In genomic region chr16:85316321-85316919, GRCh38 we compare ENCODE assay signal across 8 cellular contexts.
A peak's percentile ranks its signal among the peaks of the same experiment; 100 is the strongest.
DNase-seq lines count a peak whose midpoint lies in the region; ATAC-seq and TF ChIP-seq lines count a peak whose summit lies in the region.

No MANE protein-coding gene starts in this region.

- 10% methylated on average over 10 of the region's 19 CpGs for WGBS in right lobe of liver (ENCODE audit: insufficient coverage, low coverage, low lambda C conversion rate, missing lambda C conversion rate)
- WGBS in stomach, 5 donors: 36 to 46% (median 40%) methylated on average over 14 to 19 of the region's 19 CpGs

- H3K27ac ChIP-seq in right lobe of liver (no peak overlapping the region), stomach (no peak overlapping the region)

- H3K27me3 Mint-ChIP-seq in T-helper 17 cell: peaks cover 10% of the 10 kb centered on the region

- H3K27ac Mint-ChIP-seq in T-helper 17 cell: no peak overlapping the region

- peaks cover 5% of the 10 kb centered on the region for H3K4me1 Mint-ChIP-seq in T-helper 17 cell

- no peak overlapping the region for H3K4me3 ChIP-seq in choroid plexus epithelial cell (ENCODE audit: low read depth, low read length)
- no peak overlapping the region for H3K4me3 ChIP-seq in right lobe of liver
- no peak overlapping the region for H3K4me3 ChIP-seq in stomach

- no peaks in the 10 kb centered on the region for H3K27me3 ChIP-seq in right lobe of liver
- no peaks in the 10 kb centered on the region for H3K27me3 ChIP-seq in stomach

- DNase-seq in NCI-H2029 (lab: John Stamatoyannopoulos, UW): peak; percentile 30
- no peak for DNase-seq in NCI-H2029 treated with DMSO at 0.1 percent for 48 hours (lab: John Stamatoyannopoulos, UW)
- peak; percentile 38 for DNase-seq in LoVo (ENCODE audit: low spot score)
- DNase-seq in T-helper 17 cell: no peak
- peak; percentile 76 for DNase-seq in choroid plexus epithelial cell (ENCODE audit: low read depth)
- peak; percentile 77 to 83 (median 82) for DNase-seq in right lobe of liver
- peak; percentile 76 for DNase-seq in stomach

- TF ChIP-seq CTCF in choroid plexus epithelial cell (conservative IDR thresholded peaks at IDR 0.05; ENCODE audit: low read depth, low read length) (peak; percentile 92), right lobe of liver (IDR thresholded peaks at IDR 0.05) (peak; percentile 88 to 98 (median 92)), stomach (IDR thresholded peaks at IDR 0.05) (peak in 5 of 7 experiments; percentile 76 to 88 (median 80))

- no peak overlapping the region for H3K4me3 Mint-ChIP-seq in T-helper 17 cell

- TF ChIP-seq EP300 in stomach (IDR thresholded peaks at IDR 0.05): no peak

- H3K4me1 ChIP-seq in right lobe of liver: peaks cover 0 to 4% (median 2%) of the 10 kb centered on the region in 4 donors
- H3K4me1 ChIP-seq in stomach: peaks cover 14 to 57% (median 46%) of the 10 kb centered on the region in 4 donors

- ATAC-seq in T-helper 17 cell (peak; percentile 64), right lobe of liver (peak; percentile 92 to 97 (median 93)), GM21367 (IDR thresholded peaks at IDR 0.05; ENCODE audit: unreplicated experiment) (no peak)

- no peaks in the 10 kb centered on the region for H3K36me3 ChIP-seq in right lobe of liver
- H3K36me3 ChIP-seq in stomach: no peaks in the 10 kb centered on the region

- H3K36me3 Mint-ChIP-seq in T-helper 17 cell (ENCODE audit: low read depth): no peaks in the 10 kb centered on the region

- intact Hi-C loops in right lobe of liver (cut with DNase I) (no loop called here), stomach (cut with DNase I; ENCODE audit: low total_unique reads) (no loop called here)

- no peaks in the 10 kb centered on the region for H3K9me3 ChIP-seq in T-helper 17 cell (ENCODE audit: control insufficient read depth, low read length, poor library complexity, severe bottlenecking)
- H3K9me3 ChIP-seq in right lobe of liver: no peaks in the 10 kb centered on the region
- no peaks in the 10 kb centered on the region for H3K9me3 ChIP-seq in stomach

- TF ChIP-seq POLR2A in right lobe of liver (IDR thresholded peaks at IDR 0.05): no peak
- no peak for TF ChIP-seq POLR2A in stomach (IDR thresholded peaks at IDR 0.05)

Comparison
In these comparisons a context has a peak if more than half of its experiments do, and no peak if none do; other contexts are left out.
1. DNase-seq: peak in NCI-H2029 (single experiment), LoVo (single experiment), choroid plexus epithelial cell (single experiment), right lobe of liver (3 of 3) and stomach (single experiment); none in NCI-H2029 treated with DMSO at 0.1 percent for 48 hours (single experiment) and T-helper 17 cell (0 of 3).
2. Peak in every context shown above with its lines, with median percentiles within 50 percentile points of each other: CTCF ChIP-seq.